Comparison of ENCODE assay signal across 2 cellular contexts in the genomic region with DNA sequence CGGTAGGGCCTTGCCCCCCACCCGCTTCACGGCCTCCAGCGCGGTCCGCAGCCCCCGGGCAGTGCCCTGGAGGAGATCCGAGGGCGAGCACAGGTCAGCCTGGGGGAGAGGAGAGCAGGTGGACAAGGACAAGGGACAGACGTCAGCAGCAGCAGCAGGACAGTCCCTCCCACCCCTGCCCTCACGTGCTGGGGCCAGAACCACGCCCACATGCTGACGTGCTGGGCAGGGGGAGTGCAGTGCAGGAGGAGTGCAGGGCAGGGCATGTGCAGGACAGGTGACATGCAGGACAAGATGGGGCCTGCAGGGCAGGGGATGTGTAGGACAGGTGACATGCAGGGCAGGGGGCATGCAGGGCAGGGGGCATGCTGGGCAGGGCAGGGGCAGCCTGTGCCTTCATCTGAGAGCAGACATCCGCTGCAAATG.
TF ChIP-seq lines count a peak whose summit lies in the region.

No MANE protein-coding gene starts in this region.

TF ChIP-seq in SK-N-SH, 30 proteins besides CTCF, POLR2A, EP300 and RAD21:
- no peak for TF ChIP-seq YY1 (IDR thresholded peaks at IDR 0.05; ENCODE audit: low read depth)

TF ChIP-seq in SK-N-SH treated with all-trans-retinoic acid at 6 μM for 48 hours, 23 proteins besides CTCF, POLR2A, EP300 and RAD21:
- TF ChIP-seq ZC3H10 (CRISPR knock-in tag; IDR thresholded peaks at IDR 0.05): no peak
- no peak for TF ChIP-seq ZNF565 (CRISPR knock-in tag; conservative IDR thresholded peaks at IDR 0.05; ENCODE audit: low read depth)
- no peak for TF ChIP-seq SNAI2 (CRISPR knock-in tag; IDR thresholded peaks at IDR 0.05)
- no peak for TF ChIP-seq PPARA (CRISPR knock-in tag; IDR thresholded peaks at IDR 0.05; ENCODE audit: borderline replicate concordance)
- no peak for TF ChIP-seq ESRRG (CRISPR knock-in tag; IDR thresholded peaks at IDR 0.05)
- no peak for TF ChIP-seq RARB (CRISPR knock-in tag; IDR thresholded peaks at IDR 0.05)
- no peak for TF ChIP-seq CSDC2 (CRISPR knock-in tag; IDR thresholded peaks at IDR 0.05)
- TF ChIP-seq BACH2 (CRISPR knock-in tag; IDR thresholded peaks at IDR 0.05; ENCODE audit: borderline replicate concordance): no peak
- TF ChIP-seq, protein P1, sequence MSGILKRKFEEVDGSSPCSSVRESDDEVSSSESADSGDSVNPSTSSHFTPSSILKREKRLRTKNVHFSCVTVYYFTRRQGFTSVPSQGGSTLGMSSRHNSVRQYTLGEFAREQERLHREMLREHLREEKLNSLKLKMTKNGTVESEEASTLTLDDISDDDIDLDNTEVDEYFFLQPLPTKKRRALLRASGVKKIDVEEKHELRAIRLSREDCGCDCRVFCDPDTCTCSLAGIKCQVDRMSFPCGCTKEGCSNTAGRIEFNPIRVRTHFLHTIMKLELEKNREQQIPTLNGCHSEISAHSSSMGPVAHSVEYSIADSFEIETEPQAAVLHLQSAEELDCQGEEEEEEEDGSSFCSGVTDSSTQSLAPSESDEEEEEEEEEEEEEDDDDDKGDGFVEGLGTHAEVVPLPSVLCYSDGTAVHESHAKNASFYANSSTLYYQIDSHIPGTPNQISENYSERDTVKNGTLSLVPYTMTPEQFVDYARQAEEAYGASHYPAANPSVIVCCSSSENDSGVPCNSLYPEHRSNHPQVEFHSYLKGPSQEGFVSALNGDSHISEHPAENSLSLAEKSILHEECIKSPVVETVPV (CRISPR knock-in tag; IDR thresholded peaks at IDR 0.05): no peak
